ENCODE assay signal across 1 cellular context in genomic region chr6:1698527-1698926, GRCh38.
TF ChIP-seq lines count a peak whose summit lies in the region.

No MANE protein-coding gene starts in this region.

TF ChIP-seq in HEK293, 187 proteins besides CTCF, POLR2A, EP300 and RAD21 (continued from another document):
- no peak for TF ChIP-seq ZNF18 (tag by site-specific recombination; IDR thresholded peaks at IDR 0.05)
- TF ChIP-seq ZNF132 (tag by site-specific recombination; IDR thresholded peaks at IDR 0.05; ENCODE audit: borderline replicate concordance) = no peak
